10 cellular contexts compared by ENCODE assay signal in genomic region chr6:63817492-63818050, GRCh38.
"Had no signal": no experiment of that assay in that cellular context is flagged by ENCODE, and none has a peak within 500 bp of the region (broad histone marks: within the 10 kb centered on the region; RNA-seq: fewer than 3 reads in every experiment).

No MANE protein-coding gene starts in this region.

- H3K4me3 ChIP-seq: thyroid gland, vagina had no signal

- H3K9me3 Mint-ChIP-seq: activated CD4-positive, alpha-beta memory T cell treated with anti-CD3 and anti-CD28 coated beads for 36 hours; activated T-cell treated with anti-CD3 and anti-CD28 coated beads, Interleukin-2, amount 50 U/mL, for 4 hours; nephron progenitor cell had no signal

- H3K4me1 Mint-ChIP-seq: nephron progenitor cell had no signal

- H3K36me3 Mint-ChIP-seq: activated CD4-positive, alpha-beta memory T cell treated with anti-CD3 and anti-CD28 coated beads for 36 hours; activated naive CD8-positive, alpha-beta T cell had no signal

- H3K4me1 ChIP-seq: parathyroid adenoma, thyroid gland, vagina had no signal

- H3K27ac Mint-ChIP-seq: activated CD4-positive, alpha-beta memory T cell treated with anti-CD3 and anti-CD28 coated beads for 36 hours; activated naive CD8-positive, alpha-beta T cell; nephron progenitor cell had no signal

- H3K9me3 ChIP-seq: thyroid gland, vagina had no signal

- ATAC-seq: activated T-cell treated with anti-CD3 and anti-CD28 coated beads, Interleukin-2, amount 50 U/mL, for 4 hours; esophagus mucosa had no signal

- DNase-seq: activated CD4-positive, alpha-beta memory T cell treated with anti-CD3 and anti-CD28 coated beads for 36 hours; activated CD4-positive, CD25-positive, alpha-beta regulatory T cell treated with anti-CD3 and anti-CD28 coated beads, Interleukin-2, amount 50 U/mL, for 72 hours; activated effector memory CD4-positive, alpha-beta T cell treated with anti-CD3 and anti-CD28 coated beads, Interleukin-2, amount 50 U/mL, for 16 hours; activated T-cell treated with anti-CD3 and anti-CD28 coated beads, Interleukin-2, amount 50 U/mL, for 4 hours; nephron progenitor cell; thyroid gland had no signal

- H3K36me3 ChIP-seq: thyroid gland, vagina had no signal

- H3K27me3 ChIP-seq: thyroid gland, vagina had no signal

- H2AFZ ChIP-seq: parathyroid adenoma had no signal

- H3K27ac ChIP-seq: parathyroid adenoma, thyroid gland, vagina had no signal

- H3K9ac ChIP-seq: parathyroid adenoma had no signal

- H3K4me3 Mint-ChIP-seq: activated CD4-positive, alpha-beta memory T cell treated with anti-CD3 and anti-CD28 coated beads for 36 hours; activated naive CD8-positive, alpha-beta T cell; activated T-cell treated with anti-CD3 and anti-CD28 coated beads, Interleukin-2, amount 50 U/mL, for 4 hours; nephron progenitor cell had no signal
